ENCODE assay signal across 8 cellular contexts in genomic region chr15:63188937-63189871, GRCh38. TPM values are rescaled to one million over a fixed set of nuclear protein-coding genes. Genes with fewer than 3 reads are reported as not detected.
DNase-seq lines count a peak whose midpoint lies in the region; ATAC-seq and TF ChIP-seq lines count a peak whose summit lies in the region.

RAB8B (plus strand) TSS chr15:63189606; CDS start chr15:63189625, 19 bp downstream.

- TF ChIP-seq POLR2A in suprapubic skin (IDR thresholded peaks at IDR 0.05): peak; percentile 28 to 80

- CTCF ChIA-PET in GM10248 (lab: Yijun Ruan, JAX): interaction anchor here (0.8 kb wide), 1 partner anchor 9 kb away, joined by 3 read pairs; no protein-coding TSS in a partner anchor

- peak within 1 kb of the TSS; percentile 97 to 98 for H3K27ac Mint-ChIP-seq in activated naive CD4-positive, alpha-beta T cell treated with anti-CD3 and anti-CD28 coated beads, Interleukin-2, amount 50 U/mL, for 72 hours

- DNase-seq in GM10248 (ENCODE audit: extremely low spot score) (peak; percentile 94), NCI-H1048 (lab: John Stamatoyannopoulos, UW) (peak; percentile 86), SKM-1 treated with dmso at 0.1 percent for 144 hours (lab: John Stamatoyannopoulos, UW; ENCODE audit: unreplicated experiment) (peak; percentile 93), glomerular endothelial cell (ENCODE audit: extremely low read depth, low read depth, low spot score) (no peak), occipital lobe (lab: John Stamatoyannopoulos, UW) (peak; percentile 96), suprapubic skin (ENCODE audit: low spot score in 2 of 2) (peak; percentile 99 to 100)
- DNase-seq in activated naive CD4-positive, alpha-beta T cell treated with anti-CD3 and anti-CD28 coated beads, Interleukin-2, amount 50 U/mL, for 72 hours (ENCODE audit: low spot score in 2 of 2): peak; percentile 97 to 98

- peak within 1 kb of the TSS; percentile 73 for H3K27ac ChIP-seq in suprapubic skin

- WGBS in suprapubic skin: under 1% methylated on average over 35 of the region's 77 CpGs

- peaks cover 12 to 16% of the 10 kb centered on the region in 2 donors for H3K36me3 Mint-ChIP-seq in activated naive CD4-positive, alpha-beta T cell treated with anti-CD3 and anti-CD28 coated beads, Interleukin-2, amount 50 U/mL, for 72 hours

- peak; percentile 82 for ATAC-seq in HG02571 (IDR thresholded peaks at IDR 0.05; ENCODE audit: unreplicated experiment)
- ATAC-seq in activated naive CD4-positive, alpha-beta T cell treated with anti-CD3 and anti-CD28 coated beads, Interleukin-2, amount 50 U/mL, for 72 hours: peak; percentile 79 to 83

- H3K4me1 ChIP-seq in suprapubic skin: peaks cover 45% of the 10 kb centered on the region

- no peak for TF ChIP-seq CTCF in GM10248 (IDR thresholded peaks at IDR 0.05; ENCODE audit: control extremely low read depth, extremely low read depth, low read depth, missing control alignments)
- no peak for TF ChIP-seq CTCF in suprapubic skin (IDR thresholded peaks at IDR 0.05)

- no peaks in the 10 kb centered on the region for H3K9me3 ChIP-seq in suprapubic skin

- H3K4me3 ChIP-seq in suprapubic skin: peak within 1 kb of the TSS; percentile 64

- no peak for TF ChIP-seq EP300 in suprapubic skin (IDR thresholded peaks at IDR 0.05)

- POLR2A ChIA-PET in GM10248 (lab: Yijun Ruan, JAX): interaction anchor here (0.6 kb wide), 1 partner anchor 195 kb away, joined by 7 read pairs; no protein-coding TSS in a partner anchor

- no peaks in the 10 kb centered on the region for H3K27me3 ChIP-seq in suprapubic skin

- no peaks in the 10 kb centered on the region for H3K9me3 Mint-ChIP-seq in activated naive CD4-positive, alpha-beta T cell treated with anti-CD3 and anti-CD28 coated beads, Interleukin-2, amount 50 U/mL, for 72 hours

- H3K36me3 ChIP-seq in suprapubic skin: no peaks in the 10 kb centered on the region

RNA-seq across cellular contexts. Expression of gene RAB8B, which starts in this region (rescaled TPM):
- total RNA-seq in activated naive CD4-positive, alpha-beta T cell treated with anti-CD3 and anti-CD28 coated beads, Interleukin-2, amount 50 U/mL, for 72 hours: 100 to 1,000 TPM; 106 to 157 TPM
- total RNA-seq in glomerular endothelial cell: 23.2 and 26.1 TPM in 2 replicates
- 134 TPM for total RNA-seq in occipital lobe
- total RNA-seq in suprapubic skin: 10 to 100 TPM; 11.0 to 12.9 (median 12.5) TPM
